Comparison of ENCODE assay signal across 9 cellular contexts in genomic region chr17:46942441-46943217, GRCh38. TPM values are rescaled to one million over a fixed set of nuclear protein-coding genes. Genes with fewer than 3 reads are reported as not detected.
DNase-seq lines count a peak whose midpoint lies in the region; ATAC-seq and TF ChIP-seq lines count a peak whose summit lies in the region.
"Had no signal": no experiment of that assay in that cellular context is flagged by ENCODE, and none has a peak within 500 bp of the region (broad histone marks: within the 10 kb centered on the region; RNA-seq: fewer than 3 reads in every experiment).

No MANE protein-coding gene starts in this region.

- H3K27me3 ChIP-seq in SJSA1 (replicated peaks) (no peaks in the 10 kb centered on the region), right atrium auricular region (no peaks in the 10 kb centered on the region)

- H3K36me3 ChIP-seq in SJSA1 (peaks cover 44% of the 10 kb centered on the region), right atrium auricular region (peaks cover 30% of the 10 kb centered on the region)

- no peak overlapping the region for H3K27ac ChIP-seq in SJSA1
- H3K27ac ChIP-seq in right atrium auricular region: no peak overlapping the region
- H3K27ac ChIP-seq: epithelial cell of prostate had no signal

- DNase-seq in GM03348 (ENCODE audit: low spot score) (peak; percentile 90), NAMALWA (ENCODE audit: low spot score) (peak; percentile 74), SJSA1 (ENCODE audit: low read depth in 1 of 2, low spot score in 2 of 2) (peak; percentile 58 to 79), amygdala (lab: John Stamatoyannopoulos, UW) (peak in 42 of 56 donors; percentile 4 to 80 (median 38)), right atrium auricular region (ENCODE audit: low spot score) (peak; percentile 74), renal cortical epithelial cell (ENCODE audit: low read depth) (peak; percentile 61), NCI-H1048 (lab: John Stamatoyannopoulos, UW) (no peak)

- H3K4me1 ChIP-seq in SJSA1 (replicated peaks) (peaks cover 8% of the 10 kb centered on the region), right atrium auricular region (peaks cover 0 to 21% of the 10 kb centered on the region in 2 donors)

- TF ChIP-seq CTCF in right atrium auricular region (IDR thresholded peaks at IDR 0.05): peak; percentile 73 to 86

- ATAC-seq in HG03175 (IDR thresholded peaks at IDR 0.05; ENCODE audit: unreplicated experiment): no peak

- H3K9me3 ChIP-seq in SJSA1 (replicated peaks): no peaks in the 10 kb centered on the region
- no peaks in the 10 kb centered on the region for H3K9me3 ChIP-seq in right atrium auricular region

- H3K4me3 ChIP-seq in SJSA1 (no peak overlapping the region), right atrium auricular region (no peak overlapping the region)

RNA-seq across cellular contexts. Expression of gene GOSR2, which starts 19.7 kb away (rescaled TPM):
- total RNA-seq in SJSA1 (2014; rRNA removed; shearing (Covaris generic)): 55.4 and 71.9 TPM in 2 replicates
- total RNA-seq in right atrium auricular region (10 to 100 TPM; 35.9 to 38.6 TPM), renal cortical epithelial cell (34.2 and 58.2 TPM in 2 replicates)

RNA-seq across cellular contexts. Expression of gene RPRML, which starts 36.4 kb away (rescaled TPM):
- not detected in 2 replicates for total RNA-seq in SJSA1 (2014; rRNA removed; shearing (Covaris generic))
- total RNA-seq in right atrium auricular region: not detected
- total RNA-seq in renal cortical epithelial cell: not detected in 2 replicates
